8 cellular contexts compared by ENCODE assay signal in genomic region chrX:72018277-72019112, GRCh38.
DNase-seq lines count a peak whose midpoint lies in the region; ATAC-seq, FAIRE-seq and TF ChIP-seq lines count a peak whose summit lies in the region.

No MANE protein-coding gene starts in this region.

- H2AFZ ChIP-seq in IMR-90 (replicated peaks; ENCODE audit: low read length, poor library complexity) (peak overlapping the region; percentile 85), SK-N-SH (ENCODE audit: low read depth) (no peak overlapping the region; the same call in 1 of the 2 replicates)

- H2BK120ac ChIP-seq in IMR-90 (ENCODE audit: low read depth, low read length), result peak overlapping the region; percentile 87

- H4K5ac ChIP-seq in IMR-90 (ENCODE audit: low read depth, low read length), result no peak overlapping the region; the same call in 1 of the 2 replicates

- H3K18ac ChIP-seq in IMR-90 (ENCODE audit: low read depth, low read length), result peak overlapping the region; percentile 25; the same call in 1 of the 2 replicates

- in situ Hi-C loops in IMR-90 (cut with MboI; ENCODE audit: low sequenced_read_pairs), result loop anchor here (25.0 kb wide), 1 partner anchor 519 kb away; no protein-coding TSS in a partner anchor

- H2BK20ac ChIP-seq in IMR-90 (ENCODE audit: low read depth, low read length), result peak overlapping the region; percentile 52

- no peak for FAIRE-seq in pancreas (lab: Jason Lieb, UNC)

- DNase-seq in CMK (ENCODE audit: low read depth) (peak; percentile 39), GM20000 (ENCODE audit: low spot score) (peak; percentile 84), IMR-90 (peak; percentile 90), SK-N-SH (peak; percentile 97), glomerular visceral epithelial cell (ENCODE audit: extremely low spot score) (peak; percentile 80), pancreas (peak; percentile 75 to 93 (median 89))
- DNase-seq in activated naive CD4-positive, alpha-beta T cell treated with anti-CD3 and anti-CD28 coated beads, Interleukin-2, amount 50 U/mL, for 16 hours, result peak; percentile 84

- 0 out of 2 replicates have a peak overlapping the region, but pooled peaks have one; percentile 52 for H3K14ac ChIP-seq in IMR-90 (replicated peaks; ENCODE audit: low read depth, low read length)

- H2BK15ac ChIP-seq in IMR-90 (ENCODE audit: low read depth, low read length), result peak overlapping the region; percentile 86

- no peaks in the 10 kb centered on the region for H3K36me3 ChIP-seq in IMR-90 (ENCODE audit: control insufficient read depth, insufficient read depth, low read length)
- no peaks in the 10 kb centered on the region for H3K36me3 ChIP-seq in SK-N-SH (replicated peaks in 1 of 2; ENCODE audit: control insufficient read depth in 1 of 2, insufficient read depth in 2 of 2, low read length in 1 of 2)
- H3K36me3 ChIP-seq in pancreas, result no peaks in the 10 kb centered on the region
- no peaks in the 10 kb centered on the region for H3K36me3 ChIP-seq in thymus (ENCODE audit: control insufficient read depth, insufficient read depth)

- H3K4me2 ChIP-seq in IMR-90 (ENCODE audit: low read depth, low read length) (peak overlapping the region; percentile 36), SK-N-SH (no peak overlapping the region; the same call in 1 of the 2 replicates)

- H3K27me3 ChIP-seq in IMR-90 (ENCODE audit: control insufficient read depth, insufficient read depth, low read length) (peaks cover 53% of the 10 kb centered on the region), SK-N-SH (ENCODE audit: insufficient read depth) (peaks cover 19% of the 10 kb centered on the region; the same call in 1 of the 2 replicates), pancreas (peaks cover 0 to 4% (median 2%) of the 10 kb centered on the region in 4 donors), thymus (ENCODE audit: control insufficient read depth, insufficient read depth) (no peaks in the 10 kb centered on the region)

- H4K8ac ChIP-seq in IMR-90 (ENCODE audit: low read depth in 2 of 2, low read length in 2 of 2), result peak overlapping the region; percentile 33 to 48; a peak in 1 of 4 replicates

- POLR2A ChIA-PET in IMR-90 (lab: Charles Lee; ENCODE audit: unreplicated experiment) (no interaction called here), SK-N-SH (lab: Yijun Ruan, JAX) (interaction anchor here (0.7 to 1.7 kb wide), 4 partner anchors 50 to 246 kb away, joined by 4 to 6 read pairs (median 4); no protein-coding TSS in a partner anchor)

- peak overlapping the region; percentile 12; the same call in 1 of the 2 replicates for H3K27ac ChIP-seq in IMR-90 (ENCODE audit: insufficient read depth, low read length)
- no peak overlapping the region for H3K27ac ChIP-seq in SK-N-SH (ENCODE audit: low read depth in 2 of 2, low read length in 1 of 2)
- H3K27ac ChIP-seq in pancreas, result peak overlapping the region in 1 of 4 donors; percentile 47
- H3K27ac ChIP-seq in thymus (ENCODE audit: low read depth), result no peak overlapping the region

- TF ChIP-seq CTCF in GM20000 (IDR thresholded peaks at IDR 0.05; ENCODE audit: extremely low read depth, missing control alignments) (peak; percentile 54), IMR-90 (conservative IDR thresholded peaks at IDR 0.05; ENCODE audit: low read depth, low read length) (peak; percentile 67), SK-N-SH (IDR thresholded peaks at IDR 0.05) (peak; percentile 70), pancreas (IDR thresholded peaks at IDR 0.05) (peak; percentile 67 to 78 (median 70))

- H3K9me3 ChIP-seq in IMR-90 (ENCODE audit: control insufficient read depth, insufficient read depth, low read length) (no peaks in the 10 kb centered on the region), SK-N-SH (no peaks in the 10 kb centered on the region), pancreas (no peaks in the 10 kb centered on the region), thymus (ENCODE audit: control insufficient read depth) (no peaks in the 10 kb centered on the region)

- ATAC-seq in IMR-90 (ENCODE audit: low read depth), result peak; percentile 98
- ATAC-seq in pancreas, result peak; percentile 97 to 99 (median 98)

- no peak overlapping the region for H3K4me3 ChIP-seq in IMR-90 (ENCODE audit: insufficient read depth, low read depth, low read length)
- H3K4me3 ChIP-seq in SK-N-SH (ENCODE audit: low read depth in 2 of 2, low read length in 1 of 2), result no peak overlapping the region
- H3K4me3 ChIP-seq in pancreas, result peak overlapping the region in 1 of 4 donors; percentile 18
- peak overlapping the region; percentile 25 for H3K4me3 ChIP-seq in thymus (ENCODE audit: low read length)

- H3K56ac ChIP-seq in IMR-90 (ENCODE audit: extremely low read depth, insufficient read depth, low read length), result no peak overlapping the region

- no TSS peak for BruUV-seq in IMR-90 (replicated peaks; lab: Mats Ljungman, UMichigan)

- TF ChIP-seq RAD21 in IMR-90 (IDR thresholded peaks at IDR 0.05; ENCODE audit: low read length) (peak; percentile 65), SK-N-SH (IDR thresholded peaks at IDR 0.05; ENCODE audit: low read length) (peak; percentile 72)

- intact Hi-C loops in IMR-90 (cut with micrococcal nuclease), result loop anchor here (1.0 to 10.0 kb wide), 3 partner anchors 108 to 526 kb away; partner anchors contain the start of gene PIN4
- intact Hi-C loops in pancreas (cut with DNase I), result no loop called here

- peak overlapping the region; percentile 48 for H2AK9ac ChIP-seq in IMR-90 (replicated peaks; ENCODE audit: low read depth, low read length, poor library complexity)

- no peak overlapping the region for H3K23ac ChIP-seq in IMR-90 (ENCODE audit: low read depth, low read length)

- H2AK5ac ChIP-seq in IMR-90 (ENCODE audit: low read depth, low read length), result peak overlapping the region; percentile 71; the same call in 1 of the 2 replicates

- peak overlapping the region; percentile 47; the same call in 1 of the 2 replicates for H3K4ac ChIP-seq in IMR-90 (ENCODE audit: low read depth, low read length)

- H2BK5ac ChIP-seq in IMR-90 (ENCODE audit: low read depth, low read length, poor library complexity, severe bottlenecking), result no peak overlapping the region

- H3F3A ChIP-seq in SK-N-SH (replicated peaks; ENCODE audit: insufficient read depth), result no peaks in the 10 kb centered on the region

- TF ChIP-seq EP300 in SK-N-SH (IDR thresholded peaks at IDR 0.05; ENCODE audit: borderline replicate concordance in 1 of 2, low read depth in 1 of 2, low read length in 1 of 2), result peak in 1 of 2 experiments; percentile 15; a peak in 1 of 4 replicates

- H3K9me2 ChIP-seq in SK-N-SH, result no peaks in the 10 kb centered on the region

- 23% methylated on average over 25 of the region's 70 CpGs; no CpG with 5 or more reads in 1 of the 2 experiments for WGBS in IMR-90 (ENCODE audit: extremely low coverage in 2 of 2, insufficient read length in 1 of 2), 2 experiments
- WGBS in SK-N-SH (ENCODE audit: low lambda C conversion rate), result 57% methylated on average over 16 of the region's 70 CpGs
- WGBS in pancreas, 2 donors, result 4 to 22% methylated on average over 45 to 70 of the region's 70 CpGs
- 16% methylated on average over 63 of the region's 70 CpGs for WGBS in thymus

- H3K9ac ChIP-seq in IMR-90 (ENCODE audit: low read depth, low read length) (peak overlapping the region; percentile 51; the same call in 1 of the 2 replicates), SK-N-SH (no peak overlapping the region)

- no peaks in the 10 kb centered on the region for H3K79me2 ChIP-seq in SK-N-SH (ENCODE audit: insufficient read depth)

- peak overlapping the region; percentile 21; the same call in 1 of the 2 replicates for H4K91ac ChIP-seq in IMR-90 (ENCODE audit: insufficient read depth, low read depth, low read length)

- H3K9me1 ChIP-seq in IMR-90 (ENCODE audit: insufficient read depth, low read length), result no peaks in the 10 kb centered on the region

- dilution Hi-C loops in IMR-90 (cut with HindIII; ENCODE audit: low sequenced_read_pairs, unreplicated experiment), result no loop called here

- H3K4me1 ChIP-seq in IMR-90 (ENCODE audit: control insufficient read depth, insufficient read depth, low read length), result peaks cover 2% of the 10 kb centered on the region; the same call in 1 of the 2 replicates
- peaks cover 3 to 7% of the 10 kb centered on the region in 2 experiments; a peak in 1 of 4 replicates for H3K4me1 ChIP-seq in SK-N-SH (ENCODE audit: control insufficient read depth in 1 of 2, insufficient read depth in 2 of 2, low read depth in 1 of 2, low read length in 1 of 2)
- H3K4me1 ChIP-seq in pancreas, result no peaks in the 10 kb centered on the region
- H3K4me1 ChIP-seq in thymus (ENCODE audit: control insufficient read depth, insufficient read depth, low read length), result no peaks in the 10 kb centered on the region

- no peak for TF ChIP-seq POLR2A in IMR-90 (IDR thresholded peaks at IDR 0.05; ENCODE audit: low read depth, low read length)

- no peaks in the 10 kb centered on the region for H3K79me1 ChIP-seq in IMR-90 (ENCODE audit: low read depth in 1 of 2, low read length in 2 of 2)

- CTCF ChIA-PET in IMR-90 (lab: Yijun Ruan, JAX) (interaction anchor here (0.6 to 1.5 kb wide), 10 partner anchors 12 to 422 kb away, joined by 3 to 5 read pairs (median 3); no protein-coding TSS in a partner anchor), SK-N-SH (lab: Yijun Ruan, JAX) (interaction anchor here (0.6 to 11.1 kb wide), 31 partner anchors 8 to 522 kb away, joined by 3 to 257 read pairs (median 5); partner anchors contain the start of genes RPS4X and RTL5)

- no peaks in the 10 kb centered on the region; the same call in 1 of the 2 replicates for H4K20me1 ChIP-seq in IMR-90 (ENCODE audit: insufficient read depth, low read length)
- no peaks in the 10 kb centered on the region for H4K20me1 ChIP-seq in SK-N-SH (ENCODE audit: insufficient read depth)

TF ChIP-seq in IMR-90, 13 proteins besides CTCF, POLR2A, EP300 and RAD21 (continues in another document):
- no peak for TF ChIP-seq MAFK (IDR thresholded peaks at IDR 0.05; ENCODE audit: low read depth, low read length)
- no peak for TF ChIP-seq CEBPB (IDR thresholded peaks at IDR 0.05; ENCODE audit: low read depth, low read length)
- no peak for TF ChIP-seq RCOR1 (IDR thresholded peaks at IDR 0.05; ENCODE audit: insufficient replicate concordance, low read length)
- TF ChIP-seq MXI1 (IDR thresholded peaks at IDR 0.05; ENCODE audit: borderline replicate concordance, low read depth, low read length), result peak; percentile 67; the same call in 1 of the 2 replicates
- peak; percentile 75 for TF ChIP-seq FOS (IDR thresholded peaks at IDR 0.05; ENCODE audit: low read depth, low read length)
- peak; percentile 84 for TF ChIP-seq BHLHE40 (IDR thresholded peaks at IDR 0.05; ENCODE audit: low read depth, low read length)

TF ChIP-seq in SK-N-SH, 30 proteins besides CTCF, POLR2A, EP300 and RAD21 (continues in another document):
- TF ChIP-seq JUND (IDR thresholded peaks at IDR 0.05) (peak; percentile 43; the same call in 1 of the 2 replicates), NRF1 (IDR thresholded peaks at IDR 0.05; ENCODE audit: low read depth, low read length) (no peak), MAX (IDR thresholded peaks at IDR 0.05; ENCODE audit: low read depth) (peak; percentile 93), RXRA (IDR thresholded peaks at IDR 0.05; ENCODE audit: borderline replicate concordance, low read depth) (no peak), TAF1 (IDR thresholded peaks at IDR 0.05; ENCODE audit: borderline replicate concordance, low read depth, low read length) (no peak; the same call in 1 of the 2 replicates), TCF12 (IDR thresholded peaks at IDR 0.05) (peak; percentile 17; the same call in 1 of the 2 replicates)

Comparison
In these comparisons a context has a peak if more than half of its experiments do, and no peak if none do; other contexts are left out.
1. DNase-seq: peak in every context shown above with its lines; median percentile 97 in SK-N-SH; 90 in IMR-90; 89 in pancreas; 84 in GM20000; 84 in activated naive CD4-positive, alpha-beta T cell treated with anti-CD3 and anti-CD28 coated beads, Interleukin-2, amount 50 U/mL, for 16 hours; 80 in glomerular visceral epithelial cell; 39 in CMK.